In the genomic region with DNA sequence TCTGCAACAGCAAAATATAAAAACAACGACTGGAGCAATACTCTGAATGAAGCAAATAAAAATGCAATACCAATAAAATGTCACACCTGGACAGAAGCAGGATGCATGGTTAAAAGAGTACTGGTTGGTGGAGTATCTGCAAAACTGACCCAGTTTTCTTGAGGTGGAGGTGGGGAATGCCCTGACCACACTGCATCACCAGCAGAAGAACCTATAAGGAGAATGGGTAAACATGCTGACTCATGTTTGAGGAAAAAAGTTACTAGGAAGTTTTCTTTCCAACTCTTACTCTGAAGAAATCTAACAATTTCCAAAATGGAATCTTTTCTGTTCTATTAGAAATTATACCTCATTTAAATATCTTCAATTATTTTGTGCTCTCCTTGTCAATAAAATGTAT, we compare ENCODE assay signal across 9 cellular contexts. TPM values are rescaled to one million over a fixed set of nuclear protein-coding genes. Genes with fewer than 3 reads are reported as not detected.
DNase-seq lines count a peak whose midpoint lies in the region; ATAC-seq and TF ChIP-seq lines count a peak whose summit lies in the region.
"Had no signal": no experiment of that assay in that cellular context is flagged by ENCODE, and none has a peak within 500 bp of the region (broad histone marks: within the 10 kb centered on the region; RNA-seq: fewer than 3 reads in every experiment).

No MANE protein-coding gene starts in this region.

- CTCF ChIA-PET in SK-N-SH (lab: Yijun Ruan, JAX), result no interaction called here

- H3K4me3 Mint-ChIP-seq in natural killer cell treated with Interleukin-12 subunit alpha and Interleukin-12 subunit beta and Interleukin-15 and Interleukin-18, amount 100 ng/mL, for 72 hours, result no peak overlapping the region

- no peak overlapping the region for H3K9ac ChIP-seq in SK-N-SH

- H3K4me3 ChIP-seq in SK-N-SH (ENCODE audit: low read depth in 2 of 2, low read length in 1 of 2) (no peak overlapping the region), astrocyte of the spinal cord (ENCODE audit: low read depth, low read length) (no peak overlapping the region)

- TF ChIP-seq CTCF in SK-N-SH (IDR thresholded peaks at IDR 0.05) (no peak), astrocyte of the spinal cord (IDR thresholded peaks at IDR 0.05; ENCODE audit: low read depth, low read length) (no peak)

- no peaks in the 10 kb centered on the region for H3K27me3 ChIP-seq in SK-N-SH (ENCODE audit: insufficient read depth)

- peaks cover 21 to 38% of the 10 kb centered on the region in 2 experiments for H3K36me3 ChIP-seq in SK-N-SH (replicated peaks in 1 of 2; ENCODE audit: control insufficient read depth in 1 of 2, insufficient read depth in 2 of 2, low read length in 1 of 2)

- H3K36me3 Mint-ChIP-seq in natural killer cell treated with Interleukin-12 subunit alpha and Interleukin-12 subunit beta and Interleukin-15 and Interleukin-18, amount 100 ng/mL, for 72 hours, result peaks cover 8% of the 10 kb centered on the region

- H3F3A ChIP-seq in SK-N-SH (replicated peaks; ENCODE audit: insufficient read depth), result peaks cover 9% of the 10 kb centered on the region

- H3K4me2 ChIP-seq in SK-N-SH, result no peak overlapping the region

- H3K4me1 ChIP-seq in SK-N-SH (ENCODE audit: control insufficient read depth in 1 of 2, insufficient read depth in 2 of 2, low read depth in 1 of 2, low read length in 1 of 2), result 0 out of 4 replicates have a peak, but pooled peaks cover 0 to 6% of the 10 kb centered on the region in 2 experiments

- no peaks in the 10 kb centered on the region for H3K9me3 ChIP-seq in SK-N-SH

- no peak overlapping the region for H2AFZ ChIP-seq in SK-N-SH (ENCODE audit: low read depth)

- WGBS in SK-N-SH (ENCODE audit: low lambda C conversion rate), result 89% methylated on average over 1 of the region's 1 CpG

- no peak for TF ChIP-seq RAD21 in SK-N-SH (IDR thresholded peaks at IDR 0.05; ENCODE audit: low read length)

- no peak for DNase-seq in SK-N-SH
- DNase-seq in astrocyte of the spinal cord (ENCODE audit: low read depth, low spot score), result peak; percentile 77
- peak; percentile 64 for DNase-seq in natural killer cell treated with Interleukin-12 subunit alpha and Interleukin-12 subunit beta and Interleukin-15 and Interleukin-18, amount 100 ng/mL, for 72 hours (ENCODE audit: low spot score)
- DNase-seq in NCI-H446 (lab: John Stamatoyannopoulos, UW), result no peak
- no peak for DNase-seq in cerebellum (ENCODE audit: low spot score)
- DNase-seq in MV-4-11 (lab: John Stamatoyannopoulos, UW), result no peak
- DNase-seq: small intestine had no signal

- H3K79me2 ChIP-seq in SK-N-SH (ENCODE audit: insufficient read depth), result peaks cover 20% of the 10 kb centered on the region

- POLR2A ChIA-PET in SK-N-SH (lab: Yijun Ruan, JAX), result no interaction called here

- H3K27ac Mint-ChIP-seq in natural killer cell treated with Interleukin-12 subunit alpha and Interleukin-12 subunit beta and Interleukin-15 and Interleukin-18, amount 100 ng/mL, for 72 hours, result no peak overlapping the region

- 0 out of 2 replicates have a peak, but pooled peaks cover 6% of the 10 kb centered on the region for H4K20me1 ChIP-seq in SK-N-SH (ENCODE audit: insufficient read depth)

- no peak for TF ChIP-seq EP300 in SK-N-SH (IDR thresholded peaks at IDR 0.05; ENCODE audit: borderline replicate concordance in 1 of 2, low read depth in 1 of 2, low read length in 1 of 2)

- in situ Hi-C loops in astrocyte of the spinal cord (cut with HindIII; ENCODE audit: low sequenced_read_pairs), result no loop called here

- H3K27me3 Mint-ChIP-seq in natural killer cell treated with Interleukin-12 subunit alpha and Interleukin-12 subunit beta and Interleukin-15 and Interleukin-18, amount 100 ng/mL, for 72 hours, result no peaks in the 10 kb centered on the region

- ATAC-seq in SK-N-SH treated with all-trans-retinoic acid at 6 μM for 48 hours (peak; percentile 46; the same call in 2 of the 3 replicates), HG03196 (IDR thresholded peaks at IDR 0.05; ENCODE audit: unreplicated experiment) (peak; percentile 57)
- ATAC-seq in natural killer cell treated with Interleukin-12 subunit alpha and Interleukin-12 subunit beta and Interleukin-15 and Interleukin-18, amount 100 ng/mL, for 72 hours, result peak; percentile 71 to 83

- H3K4me1 Mint-ChIP-seq in natural killer cell treated with Interleukin-12 subunit alpha and Interleukin-12 subunit beta and Interleukin-15 and Interleukin-18, amount 100 ng/mL, for 72 hours (ENCODE audit: low read depth in 2 of 2), result peaks cover 25 to 30% of the 10 kb centered on the region in 2 donors

- peak overlapping the region in 1 of 2 experiments; percentile 46; a peak in 1 of 4 replicates for H3K27ac ChIP-seq in SK-N-SH (ENCODE audit: low read depth in 2 of 2, low read length in 1 of 2)

- H3K9me3 Mint-ChIP-seq in natural killer cell treated with Interleukin-12 subunit alpha and Interleukin-12 subunit beta and Interleukin-15 and Interleukin-18, amount 100 ng/mL, for 72 hours, result no peaks in the 10 kb centered on the region

- H3K9me2 ChIP-seq in SK-N-SH, result no peaks in the 10 kb centered on the region

TF ChIP-seq in SK-N-SH treated with all-trans-retinoic acid at 6 μM for 48 hours, 23 proteins besides CTCF, POLR2A, EP300 and RAD21 (continues in another document):
- TF ChIP-seq ESRRG (CRISPR knock-in tag; IDR thresholded peaks at IDR 0.05) (no peak), ISL1 (CRISPR knock-in tag; IDR thresholded peaks at IDR 0.05) (no peak), ARNTL (CRISPR knock-in tag; IDR thresholded peaks at IDR 0.05; ENCODE audit: borderline replicate concordance, low read depth) (no peak), GLIS3 (CRISPR knock-in tag; IDR thresholded peaks at IDR 0.05) (no peak), BACH2 (CRISPR knock-in tag; IDR thresholded peaks at IDR 0.05; ENCODE audit: borderline replicate concordance) (no peak)
- TF ChIP-seq, protein P1, sequence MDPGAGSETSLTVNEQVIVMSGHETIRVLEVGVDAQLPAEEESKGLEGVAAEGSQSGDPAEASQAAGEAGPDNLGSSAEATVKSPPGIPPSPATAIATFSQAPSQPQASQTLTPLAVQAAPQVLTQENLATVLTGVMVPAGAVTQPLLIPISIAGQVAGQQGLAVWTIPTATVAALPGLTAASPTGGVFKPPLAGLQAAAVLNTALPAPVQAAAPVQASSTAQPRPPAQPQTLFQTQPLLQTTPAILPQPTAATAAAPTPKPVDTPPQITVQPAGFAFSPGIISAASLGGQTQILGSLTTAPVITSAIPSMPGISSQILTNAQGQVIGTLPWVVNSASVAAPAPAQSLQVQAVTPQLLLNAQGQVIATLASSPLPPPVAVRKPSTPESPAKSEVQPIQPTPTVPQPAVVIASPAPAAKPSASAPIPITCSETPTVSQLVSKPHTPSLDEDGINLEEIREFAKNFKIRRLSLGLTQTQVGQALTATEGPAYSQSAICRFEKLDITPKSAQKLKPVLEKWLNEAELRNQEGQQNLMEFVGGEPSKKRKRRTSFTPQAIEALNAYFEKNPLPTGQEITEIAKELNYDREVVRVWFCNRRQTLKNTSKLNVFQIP (CRISPR knock-in tag; IDR thresholded peaks at IDR 0.05; ENCODE audit: borderline replicate concordance, low read depth), result no peak

TF ChIP-seq in SK-N-SH, 30 proteins besides CTCF, POLR2A, EP300 and RAD21:
- TF ChIP-seq TAF1 (IDR thresholded peaks at IDR 0.05; ENCODE audit: borderline replicate concordance, low read depth, low read length) (no peak), TCF12 (IDR thresholded peaks at IDR 0.05) (no peak), CHD2 (IDR thresholded peaks at IDR 0.05; ENCODE audit: low read length, partially characterized antibody) (no peak), FOXM1 (IDR thresholded peaks at IDR 0.05; ENCODE audit: low read depth) (no peak), POLR2AphosphoS5 (IDR thresholded peaks at IDR 0.05; ENCODE audit: low read depth, low read length) (no peak)
- TF ChIP-seq, protein P2, sequence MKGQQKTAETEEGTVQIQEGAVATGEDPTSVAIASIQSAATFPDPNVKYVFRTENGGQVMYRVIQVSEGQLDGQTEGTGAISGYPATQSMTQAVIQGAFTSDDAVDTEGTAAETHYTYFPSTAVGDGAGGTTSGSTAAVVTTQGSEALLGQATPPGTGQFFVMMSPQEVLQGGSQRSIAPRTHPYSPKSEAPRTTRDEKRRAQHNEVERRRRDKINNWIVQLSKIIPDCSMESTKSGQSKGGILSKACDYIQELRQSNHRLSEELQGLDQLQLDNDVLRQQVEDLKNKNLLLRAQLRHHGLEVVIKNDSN (IDR thresholded peaks at IDR 0.05; ENCODE audit: borderline replicate concordance, low read depth), result no peak
- TF ChIP-seq, protein P3, sequence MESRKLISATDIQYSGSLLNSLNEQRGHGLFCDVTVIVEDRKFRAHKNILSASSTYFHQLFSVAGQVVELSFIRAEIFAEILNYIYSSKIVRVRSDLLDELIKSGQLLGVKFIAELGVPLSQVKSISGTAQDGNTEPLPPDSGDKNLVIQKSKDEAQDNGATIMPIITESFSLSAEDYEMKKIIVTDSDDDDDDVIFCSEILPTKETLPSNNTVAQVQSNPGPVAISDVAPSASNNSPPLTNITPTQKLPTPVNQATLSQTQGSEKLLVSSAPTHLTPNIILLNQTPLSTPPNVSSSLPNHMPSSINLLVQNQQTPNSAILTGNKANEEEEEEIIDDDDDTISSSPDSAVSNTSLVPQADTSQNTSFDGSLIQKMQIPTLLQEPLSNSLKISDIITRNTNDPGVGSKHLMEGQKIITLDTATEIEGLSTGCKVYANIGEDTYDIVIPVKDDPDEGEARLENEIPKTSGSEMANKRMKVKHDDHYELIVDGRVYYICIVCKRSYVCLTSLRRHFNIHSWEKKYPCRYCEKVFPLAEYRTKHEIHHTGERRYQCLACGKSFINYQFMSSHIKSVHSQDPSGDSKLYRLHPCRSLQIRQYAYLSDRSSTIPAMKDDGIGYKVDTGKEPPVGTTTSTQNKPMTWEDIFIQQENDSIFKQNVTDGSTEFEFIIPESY (IDR thresholded peaks at IDR 0.05; ENCODE audit: borderline replicate concordance, low read depth), result no peak
- TF ChIP-seq, protein P4, sequence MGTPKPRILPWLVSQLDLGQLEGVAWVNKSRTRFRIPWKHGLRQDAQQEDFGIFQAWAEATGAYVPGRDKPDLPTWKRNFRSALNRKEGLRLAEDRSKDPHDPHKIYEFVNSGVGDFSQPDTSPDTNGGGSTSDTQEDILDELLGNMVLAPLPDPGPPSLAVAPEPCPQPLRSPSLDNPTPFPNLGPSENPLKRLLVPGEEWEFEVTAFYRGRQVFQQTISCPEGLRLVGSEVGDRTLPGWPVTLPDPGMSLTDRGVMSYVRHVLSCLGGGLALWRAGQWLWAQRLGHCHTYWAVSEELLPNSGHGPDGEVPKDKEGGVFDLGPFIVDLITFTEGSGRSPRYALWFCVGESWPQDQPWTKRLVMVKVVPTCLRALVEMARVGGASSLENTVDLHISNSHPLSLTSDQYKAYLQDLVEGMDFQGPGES (IDR thresholded peaks at IDR 0.05; ENCODE audit: low read depth, low read length), result no peak

RNA-seq across cellular contexts. Expression of a gene that starts 43.6 kb away (rescaled TPM):
- polyA plus RNA-seq in SK-N-SH (2012; rRNA removed), result 26.2 and 30.4 TPM in 2 replicates
- 25.6 and 26.3 TPM in 2 replicates for polyA plus RNA-seq in SK-N-SH (2012; cell fraction: cytosol; rRNA removed)
- 30.1 and 47.1 TPM in 2 replicates for polyA plus RNA-seq in SK-N-SH (2012; cell fraction: nucleus; rRNA removed)
- total RNA-seq in natural killer cell treated with Interleukin-12 subunit alpha and Interleukin-12 subunit beta and Interleukin-15 and Interleukin-18, amount 100 ng/mL, for 72 hours, result 10 to 100 TPM; 43.4 to 68.6 TPM
- 103 TPM for total RNA-seq in cerebellum

Comparison
In these comparisons a context has a peak if more than half of its experiments do, and no peak if none do; other contexts are left out.
1. DNase-seq: peak in astrocyte of the spinal cord (single experiment) and natural killer cell treated with Interleukin-12 subunit alpha and Interleukin-12 subunit beta and Interleukin-15 and Interleukin-18, amount 100 ng/mL, for 72 hours (single experiment); none in SK-N-SH (single experiment), NCI-H446 (0 of 2), cerebellum (single experiment) and MV-4-11 (single experiment).
2. Peak in every context shown above with its lines, with median percentiles within 50 percentile points of each other: ATAC-seq.